Comparison of ENCODE assay signal across 14 cellular contexts in the genomic region with DNA sequence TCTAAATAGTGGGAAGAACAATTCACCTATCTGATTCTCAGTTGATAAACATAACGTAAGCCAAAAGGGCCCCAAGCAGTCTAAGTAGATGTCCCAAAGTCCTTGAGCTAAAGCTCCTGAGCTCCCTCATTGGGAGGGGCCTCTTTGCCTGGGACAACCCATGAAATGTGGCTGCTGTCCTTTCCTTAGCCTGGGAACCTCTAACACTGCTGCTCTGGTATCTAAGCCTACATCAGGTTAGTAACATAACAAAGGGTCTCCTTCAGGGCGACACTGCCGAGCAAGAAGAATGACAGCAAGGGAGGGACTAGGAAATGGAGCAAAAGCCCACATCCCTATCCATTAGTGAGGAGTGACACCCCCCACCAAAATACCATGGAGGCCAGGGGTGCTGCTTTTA.
DNase-seq lines count a peak whose midpoint lies in the region; ATAC-seq and TF ChIP-seq lines count a peak whose summit lies in the region.
"Had no signal": no experiment of that assay in that cellular context is flagged by ENCODE, and none has a peak within 500 bp of the region (broad histone marks: within the 10 kb centered on the region; RNA-seq: fewer than 3 reads in every experiment).

No MANE protein-coding gene starts in this region.

- no peak overlapping the region for H2AFZ ChIP-seq in parathyroid adenoma

- H3K36me3 ChIP-seq in endodermal cell (ENCODE audit: control insufficient read depth, insufficient read depth, low read length) (no peaks in the 10 kb centered on the region), parathyroid adenoma (ENCODE audit: control insufficient read depth, insufficient read depth, low read length) (no peaks in the 10 kb centered on the region)

- no peak for DNase-seq in activated T-cell treated with anti-CD3 and anti-CD28 coated beads, Interleukin-2, amount 50 U/mL, for 24 hours
- no peak for DNase-seq in activated T-cell treated with anti-CD3 and anti-CD28 coated beads, Interleukin-2, amount 50 U/mL, for 4 hours
- DNase-seq in ELF-1 (ENCODE audit: low read depth, low spot score) (peak; percentile 25), endodermal cell (peak; percentile 54), endothelial cell (ENCODE audit: low spot score) (no peak), NCI-H2227 treated with DMSO at 0.1 percent for 48 hours (lab: John Stamatoyannopoulos, UW) (no peak), NCI-H1092 (lab: John Stamatoyannopoulos, UW) (no peak)
- DNase-seq: AML-193; CD4-positive, CD25-positive, alpha-beta regulatory T cell; DMS53 had no signal

- H3K9ac ChIP-seq in endodermal cell (ENCODE audit: extremely low read depth, low read length, poor library complexity, severe bottlenecking) (no peak overlapping the region), parathyroid adenoma (no peak overlapping the region)
- H3K9ac ChIP-seq: BLaER1 treated with 17β-estradiol and CSF1 and Interleukin-3, amounts not matched to agents 10 nM and 100 nM had no signal

- peaks cover 10% of the 10 kb centered on the region for H3K4me1 Mint-ChIP-seq in activated T-cell treated with anti-CD3 and anti-CD28 coated beads, Interleukin-2, amount 50 U/mL, for 24 hours (ENCODE audit: low read depth)
- no peaks in the 10 kb centered on the region for H3K4me1 Mint-ChIP-seq in activated T-cell treated with anti-CD3 and anti-CD28 coated beads, Interleukin-2, amount 50 U/mL, for 4 hours (ENCODE audit: low read depth)
- no peaks in the 10 kb centered on the region for H3K4me1 Mint-ChIP-seq in endodermal cell
- H3K4me1 Mint-ChIP-seq in endothelial cell (ENCODE audit: unreplicated experiment), result peaks cover 8% of the 10 kb centered on the region

- H3K9me3 ChIP-seq in endodermal cell (ENCODE audit: control insufficient read depth, low read length) (no peaks in the 10 kb centered on the region), parathyroid adenoma (ENCODE audit: control insufficient read depth, low read length) (no peaks in the 10 kb centered on the region)
- H3K9me3 ChIP-seq: BLaER1 treated with 17β-estradiol and CSF1 and Interleukin-3, amounts not matched to agents 10 nM and 100 nM had no signal

- H3K4me3 Mint-ChIP-seq in activated T-cell treated with anti-CD3 and anti-CD28 coated beads, Interleukin-2, amount 50 U/mL, for 24 hours, result no peak overlapping the region
- no peak overlapping the region for H3K4me3 Mint-ChIP-seq in activated T-cell treated with anti-CD3 and anti-CD28 coated beads, Interleukin-2, amount 50 U/mL, for 4 hours
- H3K4me3 Mint-ChIP-seq in endodermal cell (no peak overlapping the region), endothelial cell (ENCODE audit: unreplicated experiment) (no peak overlapping the region)
- H3K4me3 Mint-ChIP-seq: CD4-positive, CD25-positive, alpha-beta regulatory T cell had no signal

- WGBS in endodermal cell (ENCODE audit: insufficient coverage in 1 of 2, insufficient read length in 1 of 2), 2 experiments, result 73 to 100% methylated on average over 2 to 3 of the region's 3 CpGs

- H3K27ac Mint-ChIP-seq in activated T-cell treated with anti-CD3 and anti-CD28 coated beads, Interleukin-2, amount 50 U/mL, for 24 hours, result peak overlapping the region; percentile 34
- H3K27ac Mint-ChIP-seq in endodermal cell (no peak overlapping the region), endothelial cell (ENCODE audit: unreplicated experiment) (no peak overlapping the region)

- H3K4me3 ChIP-seq in endodermal cell (ENCODE audit: low read length), result no peak overlapping the region
- H3K4me3 ChIP-seq in parathyroid adenoma (ENCODE audit: low read depth, low read length), result no peak overlapping the region
- H3K4me3 ChIP-seq: BLaER1 treated with 17β-estradiol and CSF1 and Interleukin-3, amounts not matched to agents 10 nM and 100 nM; GM12878 had no signal

- TF ChIP-seq CTCF in endodermal cell (conservative IDR thresholded peaks at IDR 0.05), result no peak
- no peak for TF ChIP-seq CTCF in parathyroid adenoma (IDR thresholded peaks at IDR 0.05)
- TF ChIP-seq CTCF in endothelial cell (IDR thresholded peaks at IDR 0.05; ENCODE audit: unreplicated experiment), result no peak

- no peaks in the 10 kb centered on the region for H3K4me1 ChIP-seq in endodermal cell (ENCODE audit: control insufficient read depth, insufficient read depth, low read length)
- H3K4me1 ChIP-seq in parathyroid adenoma, result peaks cover 12% of the 10 kb centered on the region

- no peaks in the 10 kb centered on the region for H3K9me3 Mint-ChIP-seq in activated T-cell treated with anti-CD3 and anti-CD28 coated beads, Interleukin-2, amount 50 U/mL, for 24 hours
- no peaks in the 10 kb centered on the region for H3K9me3 Mint-ChIP-seq in activated T-cell treated with anti-CD3 and anti-CD28 coated beads, Interleukin-2, amount 50 U/mL, for 4 hours
- H3K9me3 Mint-ChIP-seq in endodermal cell (no peaks in the 10 kb centered on the region), endothelial cell (ENCODE audit: unreplicated experiment) (no peaks in the 10 kb centered on the region)
- H3K9me3 Mint-ChIP-seq: CD4-positive, CD25-positive, alpha-beta regulatory T cell had no signal

- H3K4me2 ChIP-seq in parathyroid adenoma (ENCODE audit: low read length), result peak overlapping the region; percentile 32
- H3K4me2 ChIP-seq: BLaER1 treated with 17β-estradiol and CSF1 and Interleukin-3, amounts not matched to agents 10 nM and 100 nM had no signal

- no peak for ATAC-seq in activated T-cell treated with anti-CD3 and anti-CD28 coated beads, Interleukin-2, amount 50 U/mL, for 4 hours
- ATAC-seq: GM12878 had no signal

- H3K36me3 Mint-ChIP-seq in activated T-cell treated with anti-CD3 and anti-CD28 coated beads, Interleukin-2, amount 50 U/mL, for 24 hours (ENCODE audit: low read depth), result peaks cover 77% of the 10 kb centered on the region
- peaks cover 46% of the 10 kb centered on the region for H3K36me3 Mint-ChIP-seq in activated T-cell treated with anti-CD3 and anti-CD28 coated beads, Interleukin-2, amount 50 U/mL, for 4 hours (ENCODE audit: insufficient read depth)
- H3K36me3 Mint-ChIP-seq in endodermal cell (ENCODE audit: low read depth) (peaks cover 13% of the 10 kb centered on the region), endothelial cell (ENCODE audit: low read depth, unreplicated experiment) (peaks cover 43% of the 10 kb centered on the region)

- H3K27me3 ChIP-seq in endodermal cell (ENCODE audit: control insufficient read depth, insufficient read depth, low read length, poor library complexity, severe bottlenecking) (no peaks in the 10 kb centered on the region), parathyroid adenoma (ENCODE audit: control insufficient read depth, insufficient read depth, low read length) (no peaks in the 10 kb centered on the region)
- H3K27me3 ChIP-seq: BLaER1 treated with 17β-estradiol and CSF1 and Interleukin-3, amounts not matched to agents 10 nM and 100 nM had no signal

- no peaks in the 10 kb centered on the region for H3K79me2 ChIP-seq in parathyroid adenoma

- no peak overlapping the region for H3K27ac ChIP-seq in endodermal cell (ENCODE audit: low read depth, low read length)
- H3K27ac ChIP-seq in parathyroid adenoma, result peak overlapping the region; percentile 26
- H3K27ac ChIP-seq: 22Rv1; BLaER1 treated with 17β-estradiol and CSF1 and Interleukin-3, amounts not matched to agents 10 nM and 100 nM had no signal

- H3K27me3 Mint-ChIP-seq in activated T-cell treated with anti-CD3 and anti-CD28 coated beads, Interleukin-2, amount 50 U/mL, for 24 hours, result no peaks in the 10 kb centered on the region
- H3K27me3 Mint-ChIP-seq in activated T-cell treated with anti-CD3 and anti-CD28 coated beads, Interleukin-2, amount 50 U/mL, for 4 hours (ENCODE audit: low read depth), result no peaks in the 10 kb centered on the region
- no peaks in the 10 kb centered on the region for H3K27me3 Mint-ChIP-seq in endodermal cell (ENCODE audit: insufficient read depth)
- peaks cover 5% of the 10 kb centered on the region for H3K27me3 Mint-ChIP-seq in endothelial cell (ENCODE audit: unreplicated experiment)
- H3K27me3 Mint-ChIP-seq: CD4-positive, CD25-positive, alpha-beta regulatory T cell had no signal

Comparison
In these comparisons a context has a peak if more than half of its experiments do, and no peak if none do; other contexts are left out.
1. DNase-seq: peak in ELF-1 (single experiment) and endodermal cell (single experiment); none in activated T-cell treated with anti-CD3 and anti-CD28 coated beads, Interleukin-2, amount 50 U/mL, for 24 hours (single experiment), activated T-cell treated with anti-CD3 and anti-CD28 coated beads, Interleukin-2, amount 50 U/mL, for 4 hours (single experiment), endothelial cell (single experiment), NCI-H2227 treated with DMSO at 0.1 percent for 48 hours (single experiment) and NCI-H1092 (single experiment).